In genomic region chr4:23038626-23039245, GRCh38 we compare ENCODE assay signal across 18 cellular contexts.
DNase-seq lines count a peak whose midpoint lies in the region; ATAC-seq and TF ChIP-seq lines count a peak whose summit lies in the region.
"Had no signal": no experiment of that assay in that cellular context is flagged by ENCODE, and none has a peak within 500 bp of the region (broad histone marks: within the 10 kb centered on the region; RNA-seq: fewer than 3 reads in every experiment).

No MANE protein-coding gene starts in this region.

- no TSS peak for BruUV-seq in PC-3 (replicated peaks; lab: Mats Ljungman, UMichigan)

- peaks cover 26% of the 10 kb centered on the region for H3K4me1 ChIP-seq in PC-3 (ENCODE audit: insufficient read depth, low read length)

- DNase-seq in HK-2 (ENCODE audit: unreplicated experiment) (peak; percentile 36), PC-3 (peak; percentile 8), kidney glomerular epithelial cell (lab: John Stamatoyannopoulos, UW) (peak; percentile 73), NCI-H1417 treated with DMSO at 0.1 percent for 48 hours (lab: John Stamatoyannopoulos, UW) (no peak), COR-L47 (lab: John Stamatoyannopoulos, UW) (no peak)
- no peak for DNase-seq in stimulated activated CD4-positive, alpha-beta T cell treated with anti-CD3 and anti-CD28 coated beads, Interleukin-15, amount 100 ng/mL, for 24 hours
- DNase-seq: CD4-positive, alpha-beta memory T cell; DND-41; GDM1; KBM-7; NCI-H146; NCI-H446; NCI-H748 treated with DMSO at 0.1 percent for 48 hours; T-helper 1 cell had no signal

- no peak overlapping the region for H3K4me3 ChIP-seq in PC-3 (ENCODE audit: low read length)
- H3K4me3 ChIP-seq: GM12878, SK-N-MC had no signal

- H4K20me1 ChIP-seq in PC-3 (ENCODE audit: low read length) = no peaks in the 10 kb centered on the region

- H3K9me3 ChIP-seq in PC-3 (ENCODE audit: low read length) = no peaks in the 10 kb centered on the region

- ATAC-seq in PC-3 = no peak
- no peak for ATAC-seq in HG02642 (IDR thresholded peaks at IDR 0.05; ENCODE audit: poor library complexity, unreplicated experiment)
- ATAC-seq: GM12878, Right ventricle myocardium inferior had no signal

- no peaks in the 10 kb centered on the region for H3K79me2 ChIP-seq in PC-3 (ENCODE audit: low read length)

- H3F3A ChIP-seq in PC-3 (ENCODE audit: low read length, unreplicated experiment) = no peaks in the 10 kb centered on the region

- H3K27me3 ChIP-seq in PC-3 (ENCODE audit: low read length) = no peaks in the 10 kb centered on the region

- H3K27ac ChIP-seq in PC-3 (ENCODE audit: low read length) = no peak overlapping the region
- H3K27ac ChIP-seq: SK-N-MC had no signal

- intact Hi-C loops in PC-3 (cut with micrococcal nuclease) = no loop called here

- no peak overlapping the region for H3K9ac ChIP-seq in PC-3 (ENCODE audit: low read length)

- H2AFZ ChIP-seq in PC-3 (ENCODE audit: low read length) = no peak overlapping the region

- CTCF ChIA-PET in PC-3 (lab: Charles Lee) = no interaction called here

- no peaks in the 10 kb centered on the region for H3K9me2 ChIP-seq in PC-3 (replicated peaks; ENCODE audit: low read length)

- no peak for TF ChIP-seq CTCF in PC-3 (conservative IDR thresholded peaks at IDR 0.05; ENCODE audit: low read depth, low read length)

- no peaks in the 10 kb centered on the region for H3K36me3 ChIP-seq in PC-3 (ENCODE audit: low read depth, low read length)

- POLR2A ChIA-PET in PC-3 (lab: Charles Lee; ENCODE audit: unreplicated experiment) = no interaction called here

- H3K4me2 ChIP-seq in PC-3 (ENCODE audit: low read length) = no peak overlapping the region

Comparison
In these comparisons a context has a peak if more than half of its experiments do, and no peak if none do; other contexts are left out.
1. DNase-seq: peak in HK-2 (single experiment), PC-3 (single experiment) and kidney glomerular epithelial cell (single experiment); none in NCI-H1417 treated with DMSO at 0.1 percent for 48 hours (single experiment), stimulated activated CD4-positive, alpha-beta T cell treated with anti-CD3 and anti-CD28 coated beads, Interleukin-15, amount 100 ng/mL, for 24 hours (single experiment) and COR-L47 (single experiment).